ENCODE assay signal across 24 cellular contexts in the genomic region with DNA sequence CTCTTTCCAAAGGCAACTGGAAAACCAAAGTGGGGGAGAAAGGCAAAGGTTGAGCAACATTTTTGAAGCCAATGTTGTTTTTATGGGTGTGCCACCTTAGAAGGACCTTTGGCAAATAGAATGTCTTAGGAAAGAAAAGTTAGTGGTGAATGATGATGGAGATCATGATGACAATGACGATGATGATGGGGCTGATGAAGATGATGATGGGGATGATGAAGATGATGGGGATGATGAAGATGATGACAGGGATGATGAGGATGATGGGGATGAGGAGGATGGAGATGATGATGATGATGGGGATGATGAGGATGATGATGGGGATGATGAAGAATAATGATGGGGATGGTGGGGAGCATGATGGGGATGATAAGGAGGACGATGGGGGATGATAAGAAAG.
"Had no signal": no experiment of that assay in that cellular context is flagged by ENCODE, and none has a peak within 500 bp of the region (broad histone marks: within the 10 kb centered on the region; RNA-seq: fewer than 3 reads in every experiment).

No MANE protein-coding gene starts in this region.

- H3K27ac ChIP-seq: epithelial cell of prostate, foreskin keratinocyte, neural progenitor cell, pancreas had no signal

- H3K36me3 ChIP-seq: esophagus squamous epithelium, neural progenitor cell, pancreas, spleen had no signal

- H3K27me3 ChIP-seq: dorsolateral prefrontal cortex, esophagus squamous epithelium, foreskin keratinocyte, hepatocyte, neural progenitor cell, pancreas, spleen, testis had no signal

- ATAC-seq: foreskin keratinocyte; natural killer cell treated with Interleukin-12 subunit alpha and Interleukin-12 subunit beta and Interleukin-15 and Interleukin-18, amount 100 ng/mL, for 72 hours; pancreas; stimulated activated memory B cell treated with anti-CD40 and anti-IgM and Interleukin-4, amounts not matched to agents 10 μg/mL and 1 μg/mL and 100 μg/mL, for 72 hours had no signal

- DNase-seq: cortex of kidney; dorsolateral prefrontal cortex; effector CD8-positive, alpha-beta T cell; esophagus squamous epithelium; foreskin keratinocyte; kidney; left cardiac atrium; left ventricle myocardium superior; mesenchymal stem cell; midbrain; nucleus accumbens; pancreas; spleen; stimulated activated CD4-positive, alpha-beta T cell treated with anti-CD3 and anti-CD28 coated beads, Interleukin-15, amount 100 ng/mL, for 24 hours; stimulated activated CD4-positive, alpha-beta T cell treated with anti-CD3 and anti-CD28 coated beads, Interleukin-1b, Interleukin-23, amount 100 ng/mL, for 48 hours; stimulated activated CD4-positive, alpha-beta T cell treated with anti-CD3 and anti-CD28 coated beads, Interleukin-4, amount 100 ng/mL, for 24 hours; testis; trophoblast cell had no signal

- H3K9me3 ChIP-seq: esophagus squamous epithelium, pancreas, spleen, testis had no signal

- H3K4me1 ChIP-seq: pancreas had no signal

- H3K4me3 ChIP-seq: dorsolateral prefrontal cortex, esophagus squamous epithelium, hepatocyte, lung, neural progenitor cell, pancreas, spleen, testis had no signal
